ENCODE assay signal across 19 cellular contexts in genomic region chr22:46308283-46308988, GRCh38. TPM values are rescaled to one million over a fixed set of nuclear protein-coding genes. Genes with fewer than 3 reads are reported as not detected.
"Had no signal": no experiment of that assay in that cellular context is flagged by ENCODE, and none has a peak within 500 bp of the region (broad histone marks: within the 10 kb centered on the region; RNA-seq: fewer than 3 reads in every experiment).

No MANE protein-coding gene starts in this region.

- H3K9me3 ChIP-seq: left ventricle myocardium inferior, psoas muscle, stomach, thoracic aorta had no signal

- ATAC-seq: activated CD4-positive, CD25-positive, alpha-beta regulatory T cell treated with anti-CD3 and anti-CD28 coated beads, Interleukin-2, amount 50 U/mL, for 24 hours; sciatic nerve had no signal

- H3K9me3 Mint-ChIP-seq: activated naive CD8-positive, alpha-beta T cell treated with anti-CD3 and anti-CD28 coated beads, Interleukin-2, amount 10 ng/mL, durations not matched to agents 7 days and 5 days; nephron had no signal

- H3K27me3 ChIP-seq: brain microvascular endothelial cell, hepatocyte, stomach had no signal

- H3K4me2 ChIP-seq: hepatocyte had no signal

- H3K4me1 ChIP-seq: psoas muscle, stomach had no signal

- H2AFZ ChIP-seq: hepatocyte had no signal

- H3K27ac Mint-ChIP-seq: activated naive CD8-positive, alpha-beta T cell treated with anti-CD3 and anti-CD28 coated beads, Interleukin-2, amount 10 ng/mL, durations not matched to agents 7 days and 5 days; nephron had no signal

- DNase-seq: activated CD4-positive, alpha-beta T cell treated with anti-CD3 and anti-CD28 coated beads, Interleukin-2, amount 50 U/mL, for 1 hour; activated CD8-positive, alpha-beta memory T cell treated with anti-CD3 and anti-CD28 coated beads for 24 hours; activated naive CD8-positive, alpha-beta T cell treated with anti-CD3 and anti-CD28 coated beads, Interleukin-2, amount 10 ng/mL, durations not matched to agents 7 days and 5 days; brain microvascular endothelial cell; cortex of kidney; effector CD4-positive, alpha-beta T cell; islet precursor cell; left ventricle myocardium inferior; occipital lobe; psoas muscle; stimulated activated CD4-positive, alpha-beta T cell treated with anti-CD3 and anti-CD28 coated beads, Interleukin-1b, Interleukin-23, amount 100 ng/mL, for 48 hours; stomach; T-helper 9 cell had no signal

- H3K36me3 ChIP-seq: brain microvascular endothelial cell, left ventricle myocardium inferior, thoracic aorta had no signal

- H3K4me3 Mint-ChIP-seq: activated naive CD8-positive, alpha-beta T cell treated with anti-CD3 and anti-CD28 coated beads, Interleukin-2, amount 10 ng/mL, durations not matched to agents 7 days and 5 days; nephron had no signal

- H3K27ac ChIP-seq: brain microvascular endothelial cell, hepatocyte, psoas muscle, stomach, thoracic aorta had no signal

- H3K27me3 Mint-ChIP-seq: activated naive CD8-positive, alpha-beta T cell treated with anti-CD3 and anti-CD28 coated beads, Interleukin-2, amount 10 ng/mL, durations not matched to agents 7 days and 5 days had no signal

- H3K4me3 ChIP-seq: hepatocyte, left ventricle myocardium inferior, psoas muscle, stomach, thoracic aorta had no signal

RNA-seq across cellular contexts. Expression of gene PKDREJ, which starts 45.3 kb away (rescaled TPM):
- total RNA-seq: activated naive CD8-positive, alpha-beta T cell treated with anti-CD3 and anti-CD28 coated beads, Interleukin-2, amount 10 ng/mL, durations not matched to agents 7 days and 5 days; hepatocyte; mesenteric fat pad; psoas muscle had no signal
